1 cellular context compared by ENCODE assay signal in the genomic region with DNA sequence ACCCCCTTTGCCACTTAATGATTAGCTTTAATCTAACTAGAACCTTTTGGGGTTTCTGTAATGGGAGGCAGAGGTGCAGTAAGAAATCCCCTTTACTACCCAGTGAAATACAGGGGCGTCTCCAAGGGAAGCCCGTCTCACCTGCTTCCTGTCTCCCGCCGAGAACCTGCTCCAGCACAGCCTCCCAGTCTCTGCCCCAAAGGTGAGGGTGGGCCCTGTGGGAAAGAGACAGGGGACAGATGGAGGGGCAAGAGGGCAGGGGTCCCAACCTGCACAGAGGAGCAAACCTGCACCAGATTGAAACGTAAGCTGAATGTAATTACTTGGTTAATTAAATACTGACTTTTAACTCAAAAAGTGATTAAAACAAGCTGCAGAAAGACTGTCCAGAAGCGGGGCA.
TF ChIP-seq lines count a peak whose summit lies in the region.

No MANE protein-coding gene starts in this region.

TF ChIP-seq in GM23338, 12 proteins besides CTCF, POLR2A, EP300 and RAD21 (continued from another document):
- TF ChIP-seq, protein P1, sequence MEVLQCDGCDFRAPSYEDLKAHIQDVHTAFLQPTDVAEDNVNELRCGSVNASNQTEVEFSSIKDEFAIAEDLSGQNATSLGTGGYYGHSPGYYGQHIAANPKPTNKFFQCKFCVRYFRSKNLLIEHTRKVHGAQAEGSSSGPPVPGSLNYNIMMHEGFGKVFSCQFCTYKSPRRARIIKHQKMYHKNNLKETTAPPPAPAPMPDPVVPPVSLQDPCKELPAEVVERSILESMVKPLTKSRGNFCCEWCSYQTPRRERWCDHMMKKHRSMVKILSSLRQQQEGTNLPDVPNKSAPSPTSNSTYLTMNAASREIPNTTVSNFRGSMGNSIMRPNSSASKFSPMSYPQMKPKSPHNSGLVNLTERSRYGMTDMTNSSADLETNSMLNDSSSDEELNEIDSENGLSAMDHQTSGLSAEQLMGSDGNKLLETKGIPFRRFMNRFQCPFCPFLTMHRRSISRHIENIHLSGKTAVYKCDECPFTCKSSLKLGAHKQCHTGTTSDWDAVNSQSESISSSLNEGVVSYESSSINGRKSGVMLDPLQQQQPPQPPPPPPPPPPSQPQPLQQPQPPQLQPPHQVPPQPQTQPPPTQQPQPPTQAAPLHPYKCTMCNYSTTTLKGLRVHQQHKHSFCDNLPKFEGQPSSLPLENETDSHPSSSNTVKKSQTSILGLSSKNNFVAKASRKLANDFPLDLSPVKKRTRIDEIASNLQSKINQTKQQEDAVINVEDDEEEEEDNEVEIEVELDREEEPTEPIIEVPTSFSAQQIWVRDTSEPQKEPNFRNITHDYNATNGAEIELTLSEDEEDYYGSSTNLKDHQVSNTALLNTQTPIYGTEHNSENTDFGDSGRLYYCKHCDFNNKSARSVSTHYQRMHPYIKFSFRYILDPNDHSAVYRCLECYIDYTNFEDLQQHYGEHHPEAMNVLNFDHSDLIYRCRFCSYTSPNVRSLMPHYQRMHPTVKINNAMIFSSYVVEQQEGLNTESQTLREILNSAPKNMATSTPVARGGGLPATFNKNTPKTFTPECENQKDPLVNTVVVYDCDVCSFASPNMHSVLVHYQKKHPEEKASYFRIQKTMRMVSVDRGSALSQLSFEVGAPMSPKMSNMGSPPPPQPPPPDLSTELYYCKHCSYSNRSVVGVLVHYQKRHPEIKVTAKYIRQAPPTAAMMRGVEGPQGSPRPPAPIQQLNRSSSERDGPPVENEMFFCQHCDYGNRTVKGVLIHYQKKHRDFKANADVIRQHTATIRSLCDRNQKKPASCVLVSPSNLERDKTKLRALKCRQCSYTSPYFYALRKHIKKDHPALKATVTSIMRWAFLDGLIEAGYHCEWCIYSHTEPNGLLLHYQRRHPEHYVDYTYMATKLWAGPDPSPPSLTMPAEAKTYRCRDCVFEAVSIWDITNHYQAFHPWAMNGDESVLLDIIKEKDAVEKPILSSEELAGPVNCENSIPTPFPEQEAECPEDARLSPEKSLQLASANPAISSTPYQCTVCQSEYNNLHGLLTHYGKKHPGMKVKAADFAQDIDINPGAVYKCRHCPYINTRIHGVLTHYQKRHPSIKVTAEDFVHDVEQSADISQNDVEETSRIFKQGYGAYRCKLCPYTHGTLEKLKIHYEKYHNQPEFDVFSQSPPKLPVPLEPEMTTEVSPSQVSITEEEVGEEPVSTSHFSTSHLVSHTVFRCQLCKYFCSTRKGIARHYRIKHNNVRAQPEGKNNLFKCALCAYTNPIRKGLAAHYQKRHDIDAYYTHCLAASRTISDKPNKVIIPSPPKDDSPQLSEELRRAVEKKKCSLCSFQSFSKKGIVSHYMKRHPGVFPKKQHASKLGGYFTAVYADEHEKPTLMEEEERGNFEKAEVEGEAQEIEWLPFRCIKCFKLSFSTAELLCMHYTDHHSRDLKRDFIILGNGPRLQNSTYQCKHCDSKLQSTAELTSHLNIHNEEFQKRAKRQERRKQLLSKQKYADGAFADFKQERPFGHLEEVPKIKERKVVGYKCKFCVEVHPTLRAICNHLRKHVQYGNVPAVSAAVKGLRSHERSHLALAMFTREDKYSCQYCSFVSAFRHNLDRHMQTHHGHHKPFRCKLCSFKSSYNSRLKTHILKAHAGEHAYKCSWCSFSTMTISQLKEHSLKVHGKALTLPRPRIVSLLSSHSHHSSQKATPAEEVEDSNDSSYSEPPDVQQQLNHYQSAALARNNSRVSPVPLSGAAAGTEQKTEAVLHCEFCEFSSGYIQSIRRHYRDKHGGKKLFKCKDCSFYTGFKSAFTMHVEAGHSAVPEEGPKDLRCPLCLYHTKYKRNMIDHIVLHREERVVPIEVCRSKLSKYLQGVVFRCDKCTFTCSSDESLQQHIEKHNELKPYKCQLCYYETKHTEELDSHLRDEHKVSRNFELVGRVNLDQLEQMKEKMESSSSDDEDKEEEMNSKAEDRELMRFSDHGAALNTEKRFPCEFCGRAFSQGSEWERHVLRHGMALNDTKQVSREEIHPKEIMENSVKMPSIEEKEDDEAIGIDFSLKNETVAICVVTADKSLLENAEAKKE (CRISPR knock-in tag; IDR thresholded peaks at IDR 0.05) = no peak
- no peak for TF ChIP-seq ZNF114 (CRISPR knock-in tag; IDR thresholded peaks at IDR 0.05)
- TF ChIP-seq STAT1 (IDR thresholded peaks at IDR 0.05; ENCODE audit: unreplicated experiment) = no peak
- no peak for TF ChIP-seq EZH2phosphoT487 (IDR thresholded peaks at IDR 0.05; ENCODE audit: unreplicated experiment)
- TF ChIP-seq ZNF331 (CRISPR knock-in tag; IDR thresholded peaks at IDR 0.05; ENCODE audit: low read depth) = no peak
- TF ChIP-seq NANOG (IDR thresholded peaks at IDR 0.05; ENCODE audit: borderline replicate concordance) = no peak
- no peak for TF ChIP-seq JUNB (IDR thresholded peaks at IDR 0.05; ENCODE audit: unreplicated experiment)
- TF ChIP-seq CREB1 (CRISPR knock-in tag; IDR thresholded peaks at IDR 0.05; ENCODE audit: low read depth) = no peak
